ENCODE assay signal across 17 cellular contexts in the genomic region with DNA sequence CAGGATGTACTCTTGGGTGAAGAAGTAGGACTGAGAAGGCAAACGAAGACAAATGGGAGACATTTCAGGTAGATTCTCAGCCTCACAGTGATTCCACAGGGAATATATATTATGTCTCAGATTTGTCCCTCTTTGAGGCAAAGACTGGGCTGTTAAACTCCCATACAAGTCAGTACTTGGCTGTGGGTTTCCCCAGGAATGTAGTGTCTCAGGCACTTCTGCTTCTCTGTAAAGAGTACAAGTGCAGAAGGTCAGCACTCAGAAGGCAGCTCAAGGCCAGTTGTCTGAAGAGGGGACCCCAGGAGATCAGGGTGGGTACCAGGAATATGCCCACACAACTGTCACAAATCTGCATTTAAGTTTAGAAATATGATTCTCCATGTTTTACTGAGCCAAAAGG.
"Had no signal": no experiment of that assay in that cellular context is flagged by ENCODE, and none has a peak within 500 bp of the region (broad histone marks: within the 10 kb centered on the region; RNA-seq: fewer than 3 reads in every experiment).

No MANE protein-coding gene starts in this region.

- H3K4me2 ChIP-seq: smooth muscle cell had no signal

- H3K9me3 Mint-ChIP-seq: dendritic cell treated with granulocyte-macrophage colony-stimulating factor and Interleukin-4, amounts not matched to agents 40 ng/mL and 50 ng/mL, for 4 days; natural killer cell; neural crest cell had no signal

- DNase-seq: effector memory CD8-positive, alpha-beta T cell; esophagus squamous epithelium; head of caudate nucleus; hippocampal formation; kidney glomerular epithelial cell; natural killer cell; posterior cingulate gyrus; stimulated activated CD4-positive, alpha-beta T cell treated with anti-CD3 and anti-CD28 coated beads, Interleukin-2, amount 100 ng/mL, for 48 hours; stimulated activated naive CD8-positive, alpha-beta T cell treated with anti-CD3 and anti-CD28 coated beads, Interleukin-15, Interleukin-2, amounts not matched to agents 100 U/mL and 50 U/mL, for 24 hours; upper lobe of right lung had no signal

- H3K36me3 ChIP-seq: esophagus squamous epithelium, tibial nerve, upper lobe of right lung, vagina had no signal

- H3K36me3 Mint-ChIP-seq: natural killer cell had no signal

- H3K27ac Mint-ChIP-seq: dendritic cell treated with granulocyte-macrophage colony-stimulating factor and Interleukin-4, amounts not matched to agents 40 ng/mL and 50 ng/mL, for 4 days; effector memory CD8-positive, alpha-beta T cell; natural killer cell had no signal

- H3K4me3 Mint-ChIP-seq: dendritic cell treated with granulocyte-macrophage colony-stimulating factor and Interleukin-4, amounts not matched to agents 40 ng/mL and 50 ng/mL, for 4 days; effector memory CD8-positive, alpha-beta T cell; natural killer cell; neural crest cell had no signal

- H3K9me3 ChIP-seq: esophagus squamous epithelium, testis, tibial nerve, upper lobe of right lung, vagina had no signal

- H3K27me3 ChIP-seq: esophagus squamous epithelium, testis, tibial nerve, upper lobe of right lung, vagina had no signal

- H3K4me1 ChIP-seq: vagina had no signal

- H3K27me3 Mint-ChIP-seq: dendritic cell treated with granulocyte-macrophage colony-stimulating factor and Interleukin-4, amounts not matched to agents 40 ng/mL and 50 ng/mL, for 4 days; effector memory CD8-positive, alpha-beta T cell had no signal

- H3K27ac ChIP-seq: esophagus squamous epithelium, upper lobe of right lung, vagina had no signal

- FAIRE-seq: colon had no signal

- H3K4me1 Mint-ChIP-seq: natural killer cell had no signal

- H3K4me3 ChIP-seq: esophagus squamous epithelium, smooth muscle cell, testis, tibial nerve, upper lobe of right lung, vagina had no signal
